8 cellular contexts compared by ENCODE assay signal in genomic region chr11:73907191-73907590, GRCh38. TPM values are rescaled to one million over a fixed set of nuclear protein-coding genes. Genes with fewer than 3 reads are reported as not detected.
DNase-seq lines count a peak whose midpoint lies in the region; ATAC-seq and TF ChIP-seq lines count a peak whose summit lies in the region.

No MANE protein-coding gene starts in this region.

- H3K27me3 ChIP-seq in MG63 (no peaks in the 10 kb centered on the region), brain microvascular endothelial cell (replicated peaks) (no peaks in the 10 kb centered on the region), transverse colon (no peaks in the 10 kb centered on the region)

- ATAC-seq in mucosa of descending colon, result peak; percentile 34

- peaks cover 12% of the 10 kb centered on the region for H3K36me3 ChIP-seq in MG63
- H3K36me3 ChIP-seq in brain microvascular endothelial cell (replicated peaks), result no peaks in the 10 kb centered on the region
- H3K36me3 ChIP-seq in mucosa of descending colon (ENCODE audit: low read depth), result no peaks in the 10 kb centered on the region
- H3K36me3 ChIP-seq in transverse colon, result peaks cover 0 to 9% (median 4%) of the 10 kb centered on the region in 4 donors

- in situ Hi-C loops in brain microvascular endothelial cell (cut with HindIII; ENCODE audit: low pct_ligation_motif_present, low sequenced_read_pairs) (no loop called here), transverse colon (cut with MboI; ENCODE audit: low pct_ligation_motif_present in 1 of 4, low pct_unique_long_range_greater_than_20kb in 1 of 4, low sequenced_read_pairs in 3 of 4) (no loop called here)

- no peak for TF ChIP-seq EP300 in transverse colon (IDR thresholded peaks at IDR 0.05; ENCODE audit: low read depth)

- H3K4me1 ChIP-seq in mucosa of descending colon (ENCODE audit: low read depth) (no peaks in the 10 kb centered on the region), transverse colon (no peaks in the 10 kb centered on the region)

- TF ChIP-seq CTCF in brain microvascular endothelial cell (IDR thresholded peaks at IDR 0.05; ENCODE audit: low read depth, low read length, missing control alignments) (no peak), mucosa of descending colon (IDR thresholded peaks at IDR 0.05) (no peak), transverse colon (IDR thresholded peaks at IDR 0.05) (no peak)

- H3K27ac ChIP-seq in brain microvascular endothelial cell (no peak overlapping the region), transverse colon (no peak overlapping the region)

- TF ChIP-seq POLR2A in transverse colon (IDR thresholded peaks at IDR 0.05), result no peak

- H3K4me3 ChIP-seq in MG63, result no peak overlapping the region
- no peak overlapping the region for H3K4me3 ChIP-seq in brain microvascular endothelial cell (ENCODE audit: low read depth, low read length)
- H3K4me3 ChIP-seq in mucosa of descending colon, result no peak overlapping the region
- H3K4me3 ChIP-seq in transverse colon, result no peak overlapping the region

- 88 to 89% methylated on average over 2 to 4 of the region's 4 CpGs for WGBS in transverse colon (ENCODE audit: low coverage in 1 of 2), 2 donors

- no peaks in the 10 kb centered on the region for H3K9me3 ChIP-seq in MG63
- no peaks in the 10 kb centered on the region for H3K9me3 ChIP-seq in mucosa of descending colon
- H3K9me3 ChIP-seq in transverse colon, result no peaks in the 10 kb centered on the region

- DNase-seq in ELF-1 (ENCODE audit: low read depth, low spot score) (peak; percentile 12), MG63 (peak; percentile 58), brain microvascular endothelial cell (peak; percentile 15), mucosa of descending colon (no peak), NCI-H187 treated with DMSO at 0.1 percent for 48 hours (lab: John Stamatoyannopoulos, UW) (no peak), NCI-H2107 (lab: John Stamatoyannopoulos, UW) (no peak), SK-N-DZ (ENCODE audit: low spot score) (no peak), transverse colon (no peak)

- intact Hi-C loops in mucosa of descending colon (cut with DNase I, micrococcal nuclease) (no loop called here), transverse colon (cut with DNase I; ENCODE audit: low total_unique reads) (no loop called here)

RNA-seq across cellular contexts. Expression of gene PAAF1, which starts 30.4 kb away (rescaled TPM):
- total RNA-seq in MG63 (2014; rRNA removed; shearing (Covaris generic); ENCODE audit: low replicate concordance), result 9.8 and 12.1 TPM in 2 replicates
- total RNA-seq in mucosa of descending colon, result 10 to 100 TPM; 13.8 to 19.7 (median 14.8) TPM
- 22.7 and 24.8 TPM in 2 replicates for polyA plus RNA-seq in SK-N-DZ (2014; cell fraction: cytosol; rRNA removed)
- 13.0 and 27.7 TPM in 2 replicates for polyA plus RNA-seq in SK-N-DZ (2014; cell fraction: nucleus; rRNA removed)
- total RNA-seq in transverse colon, result 10 to 100 TPM in 2 of 4 donors, 1 to 10 TPM in 1, under 1 TPM in 1; 0.37 to 10.5 (median 6.4) TPM

RNA-seq across cellular contexts. Expression of gene COA4, which starts 30.5 kb away (rescaled TPM):
- total RNA-seq in MG63 (2014; rRNA removed; shearing (Covaris generic); ENCODE audit: low replicate concordance), result 72.3 and 74.8 TPM in 2 replicates
- total RNA-seq in mucosa of descending colon, result 10 to 100 TPM; 55.7 to 76.3 (median 61.0) TPM
- polyA plus RNA-seq in SK-N-DZ (2014; cell fraction: cytosol; rRNA removed), result 133 and 155 TPM in 2 replicates
- 84.2 and 93.5 TPM in 2 replicates for polyA plus RNA-seq in SK-N-DZ (2014; cell fraction: nucleus; rRNA removed)
- total RNA-seq in transverse colon, result 10 to 100 TPM; 26.3 to 92.8 (median 74.4) TPM

RNA-seq across cellular contexts. Expression of gene DNAJB13, which starts 43.6 kb away (rescaled TPM):
- 0.79 TPM in 1 of 2 replicates, not detected in the other for total RNA-seq in MG63 (2014; rRNA removed; shearing (Covaris generic); ENCODE audit: low replicate concordance)
- total RNA-seq in mucosa of descending colon, result not detected
- polyA plus RNA-seq in SK-N-DZ (2014; cell fraction: cytosol; rRNA removed), result not detected in 2 replicates
- polyA plus RNA-seq in SK-N-DZ (2014; cell fraction: nucleus; rRNA removed), result not detected in 2 replicates
- not detected for total RNA-seq in transverse colon

Comparison
In these comparisons a context has a peak if more than half of its experiments do, and no peak if none do; other contexts are left out.
1. DNase-seq: peak in ELF-1 (single experiment), MG63 (single experiment) and brain microvascular endothelial cell (single experiment); none in mucosa of descending colon (0 of 3), NCI-H187 treated with DMSO at 0.1 percent for 48 hours (single experiment), NCI-H2107 (single experiment), SK-N-DZ (single experiment) and transverse colon (single experiment).